ENCODE assay signal across 15 cellular contexts in the genomic region with DNA sequence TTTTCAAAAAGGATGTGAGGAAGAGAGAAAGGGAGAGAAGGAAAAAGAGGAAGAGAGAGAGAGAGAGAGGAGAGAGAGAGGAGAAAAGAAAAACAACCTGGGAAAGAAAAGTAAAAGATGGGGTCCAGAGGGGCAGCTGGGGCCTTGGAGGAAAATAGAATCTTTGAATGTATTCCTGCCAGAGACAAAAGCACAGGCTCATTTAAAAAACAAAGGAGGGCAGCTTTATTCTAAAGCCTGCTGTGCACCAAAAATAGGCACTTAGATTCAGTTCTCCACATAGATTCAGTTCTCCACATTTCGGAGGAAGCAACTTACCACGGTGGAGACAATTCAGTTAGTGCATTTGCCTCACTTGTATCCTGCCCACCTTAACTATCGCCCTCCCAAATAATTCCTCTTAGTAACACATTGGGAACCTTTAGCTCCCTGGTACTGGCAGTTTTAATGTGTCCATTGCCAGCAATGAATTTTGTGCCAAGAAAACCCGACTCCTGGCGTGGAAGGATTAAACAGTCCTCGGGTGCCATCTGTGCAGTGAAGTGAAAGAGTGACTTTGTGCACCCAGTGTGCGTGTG.
DNase-seq lines count a peak whose midpoint lies in the region; ATAC-seq, FAIRE-seq and TF ChIP-seq lines count a peak whose summit lies in the region.
"Had no signal": no experiment of that assay in that cellular context is flagged by ENCODE, and none has a peak within 500 bp of the region (broad histone marks: within the 10 kb centered on the region; RNA-seq: fewer than 3 reads in every experiment).

No MANE protein-coding gene starts in this region.

- peaks cover 79% of the 10 kb centered on the region for H3K36me3 Mint-ChIP-seq in activated CD8-positive, alpha-beta memory T cell treated with anti-CD3 and anti-CD28 coated beads, Interleukin-2, amount 10 ng/mL, durations not matched to agents 7 days and 5 days

- TF ChIP-seq CTCF in dorsolateral prefrontal cortex (IDR thresholded peaks at IDR 0.05 in 54 of 56, conservative IDR thresholded peaks at IDR 0.05 in 2 of 56; ENCODE audit: low read depth in 1 of 56, partially characterized antibody in 56 of 56), result no peak

- no peak overlapping the region for H3K4me3 Mint-ChIP-seq in activated CD8-positive, alpha-beta memory T cell treated with anti-CD3 and anti-CD28 coated beads, Interleukin-2, amount 10 ng/mL, durations not matched to agents 7 days and 5 days

- H3K27me3 ChIP-seq in dorsolateral prefrontal cortex, result no peaks in the 10 kb centered on the region
- H3K27me3 ChIP-seq: spleen had no signal

- CTCF ChIA-PET in activated CD8-positive, alpha-beta memory T cell treated with anti-CD3 and anti-CD28 coated beads, Interleukin-2, amount 10 ng/mL, durations not matched to agents 7 days and 5 days (lab: Charles Lee), result interaction anchor here (1.6 kb wide), 1 partner anchor 8 kb away, joined by 6 read pairs; no protein-coding TSS in a partner anchor

- no peak for DNase-seq in activated CD8-positive, alpha-beta memory T cell treated with anti-CD3 and anti-CD28 coated beads, Interleukin-2, amount 10 ng/mL, durations not matched to agents 7 days and 5 days
- no peak for DNase-seq in activated CD8-positive, alpha-beta memory T cell treated with anti-CD3 and anti-CD28 coated beads for 24 hours
- DNase-seq in NCI-H1694 treated with DMSO at 0.1 percent for 48 hours (lab: John Stamatoyannopoulos, UW) (peak; percentile 40), dorsolateral prefrontal cortex (no peak), superior temporal gyrus (ENCODE audit: extremely low spot score) (peak; percentile 63), H54 (ENCODE audit: insufficient read length, low spot score) (no peak), ACHN (no peak)
- DNase-seq: NCI-H2107, OCI-M1, spleen, WERI-Rb-1 had no signal

- FAIRE-seq in H54 (lab: Jason Lieb, UNC), result no peak
- FAIRE-seq: D721Med had no signal

- H3K9me3 Mint-ChIP-seq in activated CD8-positive, alpha-beta memory T cell treated with anti-CD3 and anti-CD28 coated beads, Interleukin-2, amount 10 ng/mL, durations not matched to agents 7 days and 5 days (ENCODE audit: low read depth), result no peaks in the 10 kb centered on the region

- peak overlapping the region in 21 of 59 donors; percentile 0 to 46 (median 24) for H3K4me3 ChIP-seq in dorsolateral prefrontal cortex
- H3K4me3 ChIP-seq: spleen had no signal

- H3K27ac ChIP-seq in dorsolateral prefrontal cortex, result peak overlapping the region in 47 of 59 donors; percentile 1 to 80 (median 48)
- H3K27ac ChIP-seq: HL-60, parathyroid adenoma, spleen, WERI-Rb-1 had no signal

- no peak for ATAC-seq in activated CD8-positive, alpha-beta memory T cell treated with anti-CD3 and anti-CD28 coated beads, Interleukin-2, amount 10 ng/mL, durations not matched to agents 7 days and 5 days
- ATAC-seq in HG03457 (IDR thresholded peaks at IDR 0.05; ENCODE audit: unreplicated experiment), result no peak

- no peaks in the 10 kb centered on the region for H3K27me3 Mint-ChIP-seq in activated CD8-positive, alpha-beta memory T cell treated with anti-CD3 and anti-CD28 coated beads, Interleukin-2, amount 10 ng/mL, durations not matched to agents 7 days and 5 days

- intact Hi-C loops in dorsolateral prefrontal cortex (cut with DNase I), result no loop called here

- in situ Hi-C loops in ACHN (cut with HindIII; ENCODE audit: low pct_ligation_motif_present, low pct_unique_long_range_greater_than_20kb, low sequenced_read_pairs), result no loop called here

- H3K27ac Mint-ChIP-seq in activated CD8-positive, alpha-beta memory T cell treated with anti-CD3 and anti-CD28 coated beads, Interleukin-2, amount 10 ng/mL, durations not matched to agents 7 days and 5 days, result peak overlapping the region; percentile 4

- peaks cover 37% of the 10 kb centered on the region for H3K4me1 Mint-ChIP-seq in activated CD8-positive, alpha-beta memory T cell treated with anti-CD3 and anti-CD28 coated beads, Interleukin-2, amount 10 ng/mL, durations not matched to agents 7 days and 5 days

- no peak for TF ChIP-seq POLR2A in H54 (IDR thresholded peaks at IDR 0.05; ENCODE audit: low read depth, low read length)

Comparison
In these comparisons a context has a peak if more than half of its experiments do, and no peak if none do; other contexts are left out.
1. DNase-seq: peak in NCI-H1694 treated with DMSO at 0.1 percent for 48 hours (single experiment) and superior temporal gyrus (single experiment); none in activated CD8-positive, alpha-beta memory T cell treated with anti-CD3 and anti-CD28 coated beads, Interleukin-2, amount 10 ng/mL, durations not matched to agents 7 days and 5 days (single experiment), activated CD8-positive, alpha-beta memory T cell treated with anti-CD3 and anti-CD28 coated beads for 24 hours (single experiment), dorsolateral prefrontal cortex (0 of 10), H54 (single experiment) and ACHN (single experiment).